Comparison of ENCODE assay signal across 1 cellular context in the genomic region with DNA sequence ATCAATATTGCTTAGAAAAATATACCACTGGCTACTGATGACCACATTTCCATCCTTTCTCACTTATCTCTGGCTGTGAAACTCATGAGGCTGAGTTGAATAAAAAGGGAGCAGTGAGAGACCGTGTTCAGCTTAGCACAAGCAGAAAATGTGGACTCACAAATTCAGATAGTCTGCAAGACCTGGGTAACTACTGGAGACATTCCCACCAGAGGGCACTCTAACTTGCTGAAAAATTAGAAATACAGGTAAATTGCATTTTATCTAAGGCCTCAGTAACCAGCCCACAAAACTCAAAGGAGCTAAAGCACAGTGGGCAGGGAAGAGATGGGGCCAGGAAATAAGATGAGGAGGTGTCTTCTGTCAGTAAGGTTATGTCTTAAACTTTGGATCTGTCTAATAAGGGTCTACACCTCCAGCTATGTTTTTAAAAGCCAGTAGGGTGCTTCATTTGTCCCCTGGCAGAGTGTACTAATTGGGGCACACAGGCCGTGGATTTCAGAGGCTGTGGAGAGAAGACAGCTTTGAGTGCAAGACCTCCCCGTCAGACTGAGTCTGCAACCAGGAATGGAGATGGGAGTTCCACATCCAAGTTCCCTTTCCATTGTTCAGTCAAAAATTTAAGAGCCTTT.
TF ChIP-seq lines count a peak whose summit lies in the region.

No MANE protein-coding gene starts in this region.

TF ChIP-seq in endothelial cell of umbilical vein, 7 proteins besides CTCF, POLR2A, EP300 and RAD21:
- TF ChIP-seq POLR2AphosphoS5 (IDR thresholded peaks at IDR 0.05; ENCODE audit: insufficient read depth, low read depth, low read length) (no peak), MYC (IDR thresholded peaks at IDR 0.05; ENCODE audit: low read depth, low read length) (no peak), GATA2 (IDR thresholded peaks at IDR 0.05; ENCODE audit: insufficient read depth, insufficient read length, low read depth, low read length) (no peak)
